Comparison of ENCODE assay signal across 20 cellular contexts in genomic region chr12:13250416-13250815, GRCh38. TPM values are rescaled to one million over a fixed set of nuclear protein-coding genes. Genes with fewer than 3 reads are reported as not detected.
DNase-seq lines count a peak whose midpoint lies in the region; ATAC-seq and TF ChIP-seq lines count a peak whose summit lies in the region.
"Had no signal": no experiment of that assay in that cellular context is flagged by ENCODE, and none has a peak within 500 bp of the region (broad histone marks: within the 10 kb centered on the region; RNA-seq: fewer than 3 reads in every experiment).

No MANE protein-coding gene starts in this region.

- intact Hi-C loops in activated T-helper 2 cell treated with anti-CD3 and anti-CD28 coated beads, Interferon-gamma antibody, Interleukin-2, Interleukin-4, amounts not matched to agents 10 μg/mL and 5 μg/mL and 100 μg/mL, durations not matched to agents 14 hours and 24 hours and 36 hours (cut with micrococcal nuclease), result no loop called here

- H3K4me3 ChIP-seq in brain microvascular endothelial cell (ENCODE audit: low read depth, low read length), result no peak overlapping the region
- H3K4me3 ChIP-seq: testis had no signal

- H3K36me3 Mint-ChIP-seq in stimulated activated memory B cell treated with anti-CD40 and anti-IgM and Interleukin-4, amounts not matched to agents 10 μg/mL and 1 μg/mL and 100 μg/mL, for 72 hours, result no peaks in the 10 kb centered on the region
- H3K36me3 Mint-ChIP-seq in activated T-helper 2 cell treated with anti-CD3 and anti-CD28 coated beads, Interferon-gamma antibody, Interleukin-2, Interleukin-4, amounts not matched to agents 10 μg/mL and 5 μg/mL and 100 μg/mL, durations not matched to agents 14 hours and 24 hours and 36 hours (ENCODE audit: low read depth), result no peaks in the 10 kb centered on the region
- H3K36me3 Mint-ChIP-seq: activated CD4-positive, alpha-beta memory T cell treated with anti-CD3 and anti-CD28 coated beads for 36 hours had no signal

- TF ChIP-seq CTCF in brain microvascular endothelial cell (IDR thresholded peaks at IDR 0.05; ENCODE audit: low read depth, low read length, missing control alignments), result no peak

- DNase-seq in AG08396 (ENCODE audit: low spot score) (peak; percentile 57), HT1080 (ENCODE audit: low read depth) (peak; percentile 77), brain microvascular endothelial cell (peak; percentile 56), kidney glomerular epithelial cell (lab: John Stamatoyannopoulos, UW) (peak; percentile 74), inferior parietal cortex (ENCODE audit: extremely low spot score) (no peak)
- DNase-seq in activated T-helper 2 cell treated with anti-CD3 and anti-CD28 coated beads, Interferon-gamma antibody, Interleukin-2, Interleukin-4, amounts not matched to agents 10 μg/mL and 5 μg/mL and 100 μg/mL, durations not matched to agents 14 hours and 24 hours and 36 hours (ENCODE audit: low spot score), result no peak
- DNase-seq: activated CD4-positive, alpha-beta memory T cell treated with anti-CD3 and anti-CD28 coated beads for 36 hours; aorta; DND-41; effector CD4-positive, alpha-beta T cell; head of caudate nucleus; Karpas-422; NCI-H1930; NCI-H69; RPMI8226; testis had no signal

- no peaks in the 10 kb centered on the region for H3K36me3 ChIP-seq in brain microvascular endothelial cell (replicated peaks)

- no peaks in the 10 kb centered on the region for H3K27me3 ChIP-seq in brain microvascular endothelial cell (replicated peaks)
- H3K27me3 ChIP-seq: testis had no signal

- no peak for ATAC-seq in HG02798 (IDR thresholded peaks at IDR 0.05; ENCODE audit: poor library complexity, unreplicated experiment)
- no peak for ATAC-seq in stimulated activated memory B cell treated with anti-CD40 and anti-IgM and Interleukin-4, amounts not matched to agents 10 μg/mL and 1 μg/mL and 100 μg/mL, for 72 hours
- ATAC-seq: activated T-helper 17 cell treated with anti-CD3 and anti-CD28 coated beads, Interleukin-2, amount 50 U/mL, for 72 hours had no signal

- peaks cover 33% of the 10 kb centered on the region for H3K27me3 Mint-ChIP-seq in stimulated activated memory B cell treated with anti-CD40 and anti-IgM and Interleukin-4, amounts not matched to agents 10 μg/mL and 1 μg/mL and 100 μg/mL, for 72 hours
- peaks cover 14% of the 10 kb centered on the region for H3K27me3 Mint-ChIP-seq in activated T-helper 2 cell treated with anti-CD3 and anti-CD28 coated beads, Interferon-gamma antibody, Interleukin-2, Interleukin-4, amounts not matched to agents 10 μg/mL and 5 μg/mL and 100 μg/mL, durations not matched to agents 14 hours and 24 hours and 36 hours (ENCODE audit: low read depth)

- in situ Hi-C loops in brain microvascular endothelial cell (cut with HindIII; ENCODE audit: low pct_ligation_motif_present, low sequenced_read_pairs), result no loop called here

- no peak overlapping the region for H3K4me3 Mint-ChIP-seq in stimulated activated memory B cell treated with anti-CD40 and anti-IgM and Interleukin-4, amounts not matched to agents 10 μg/mL and 1 μg/mL and 100 μg/mL, for 72 hours
- no peak overlapping the region for H3K4me3 Mint-ChIP-seq in activated T-helper 2 cell treated with anti-CD3 and anti-CD28 coated beads, Interferon-gamma antibody, Interleukin-2, Interleukin-4, amounts not matched to agents 10 μg/mL and 5 μg/mL and 100 μg/mL, durations not matched to agents 14 hours and 24 hours and 36 hours (ENCODE audit: low read depth)
- H3K4me3 Mint-ChIP-seq: activated CD4-positive, alpha-beta memory T cell treated with anti-CD3 and anti-CD28 coated beads for 36 hours; activated T-helper 17 cell treated with anti-CD3 and anti-CD28 coated beads, Interleukin-2, amount 50 U/mL, for 72 hours had no signal

- no peak overlapping the region for H3K27ac Mint-ChIP-seq in stimulated activated memory B cell treated with anti-CD40 and anti-IgM and Interleukin-4, amounts not matched to agents 10 μg/mL and 1 μg/mL and 100 μg/mL, for 72 hours
- no peak overlapping the region for H3K27ac Mint-ChIP-seq in activated T-helper 2 cell treated with anti-CD3 and anti-CD28 coated beads, Interferon-gamma antibody, Interleukin-2, Interleukin-4, amounts not matched to agents 10 μg/mL and 5 μg/mL and 100 μg/mL, durations not matched to agents 14 hours and 24 hours and 36 hours
- H3K27ac Mint-ChIP-seq: activated CD4-positive, alpha-beta memory T cell treated with anti-CD3 and anti-CD28 coated beads for 36 hours; activated T-helper 17 cell treated with anti-CD3 and anti-CD28 coated beads, Interleukin-2, amount 50 U/mL, for 72 hours; progenitor cell of endocrine pancreas had no signal

- H3K4me1 Mint-ChIP-seq in stimulated activated memory B cell treated with anti-CD40 and anti-IgM and Interleukin-4, amounts not matched to agents 10 μg/mL and 1 μg/mL and 100 μg/mL, for 72 hours, result peaks cover under 1% of the 10 kb centered on the region
- no peaks in the 10 kb centered on the region for H3K4me1 Mint-ChIP-seq in activated T-helper 2 cell treated with anti-CD3 and anti-CD28 coated beads, Interferon-gamma antibody, Interleukin-2, Interleukin-4, amounts not matched to agents 10 μg/mL and 5 μg/mL and 100 μg/mL, durations not matched to agents 14 hours and 24 hours and 36 hours (ENCODE audit: low read depth)
- H3K4me1 Mint-ChIP-seq: activated T-helper 17 cell treated with anti-CD3 and anti-CD28 coated beads, Interleukin-2, amount 50 U/mL, for 72 hours had no signal

- H3K27ac ChIP-seq in brain microvascular endothelial cell, result no peak overlapping the region
- H3K27ac ChIP-seq: testis had no signal

- no peaks in the 10 kb centered on the region for H3K9me3 Mint-ChIP-seq in stimulated activated memory B cell treated with anti-CD40 and anti-IgM and Interleukin-4, amounts not matched to agents 10 μg/mL and 1 μg/mL and 100 μg/mL, for 72 hours
- H3K9me3 Mint-ChIP-seq in activated T-helper 2 cell treated with anti-CD3 and anti-CD28 coated beads, Interferon-gamma antibody, Interleukin-2, Interleukin-4, amounts not matched to agents 10 μg/mL and 5 μg/mL and 100 μg/mL, durations not matched to agents 14 hours and 24 hours and 36 hours, result no peaks in the 10 kb centered on the region
- H3K9me3 Mint-ChIP-seq: activated CD4-positive, alpha-beta memory T cell treated with anti-CD3 and anti-CD28 coated beads for 36 hours had no signal

RNA-seq across cellular contexts. Expression of gene EMP1, which starts 53.9 kb away (rescaled TPM):
- total RNA-seq in HT1080 (2014; rRNA removed; shearing (Covaris generic)), result 58.8 and 248 TPM in 2 replicates
- polyA plus RNA-seq in HT1080 (2015; cell fraction: cytosol; rRNA removed), result 380 and 384 TPM in 2 replicates
- 358 and 396 TPM in 2 replicates for polyA plus RNA-seq in HT1080 (2015; cell fraction: nucleus; rRNA removed)
- 9.5 and 10.2 TPM in 2 replicates for total RNA-seq in activated T-helper 2 cell treated with anti-CD3 and anti-CD28 coated beads, Interferon-gamma antibody, Interleukin-2, Interleukin-4, amounts not matched to agents 10 μg/mL and 5 μg/mL and 100 μg/mL, durations not matched to agents 14 hours and 24 hours and 36 hours

Comparison
In these comparisons a context has a peak if more than half of its experiments do, and no peak if none do; other contexts are left out.
1. DNase-seq: peak in AG08396 (single experiment), HT1080 (single experiment), brain microvascular endothelial cell (single experiment) and kidney glomerular epithelial cell (single experiment); none in inferior parietal cortex (single experiment) and activated T-helper 2 cell treated with anti-CD3 and anti-CD28 coated beads, Interferon-gamma antibody, Interleukin-2, Interleukin-4, amounts not matched to agents 10 μg/mL and 5 μg/mL and 100 μg/mL, durations not matched to agents 14 hours and 24 hours and 36 hours (single experiment).